8 cellular contexts compared by ENCODE assay signal in the genomic region with DNA sequence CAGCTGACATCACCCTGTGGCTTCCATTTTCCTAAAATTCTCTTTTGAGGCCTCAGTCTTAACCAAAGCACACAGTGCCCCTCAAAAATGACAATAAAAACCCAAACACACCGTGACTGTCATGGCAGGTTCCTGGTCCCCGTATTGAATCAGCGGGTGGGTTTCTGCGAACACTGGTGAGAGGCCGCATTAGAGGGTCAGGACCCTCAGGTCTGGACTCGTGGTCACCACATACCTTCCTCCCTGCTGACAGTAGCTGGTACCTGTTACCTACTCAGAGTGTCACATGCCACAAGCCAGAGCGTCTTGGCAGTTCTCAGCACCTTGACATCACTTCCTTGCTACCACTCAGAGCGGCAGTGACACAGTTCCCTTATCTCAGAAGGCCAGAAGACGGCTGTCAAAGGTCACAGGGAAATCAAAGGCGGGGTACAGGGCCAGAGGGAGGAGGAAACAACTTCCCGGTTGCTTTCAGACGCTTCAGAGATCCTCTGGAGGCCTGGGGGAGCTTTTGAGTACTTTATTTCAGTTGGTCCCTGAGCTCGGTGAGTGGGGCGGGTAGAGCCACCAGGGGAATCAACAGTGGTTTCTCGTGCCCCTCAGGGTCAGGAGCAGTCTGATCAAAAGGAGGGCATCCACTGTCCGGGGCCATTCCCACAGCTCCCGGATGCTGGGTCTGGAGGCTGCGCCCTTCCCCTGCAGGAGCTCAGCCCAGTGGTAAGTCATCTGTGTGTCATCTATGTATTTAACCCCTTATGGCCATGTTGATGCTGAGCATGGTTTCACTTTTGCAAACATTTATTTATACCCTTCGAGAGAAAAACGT. TPM values are rescaled to one million over a fixed set of nuclear protein-coding genes. Genes with fewer than 3 reads are reported as not detected.
DNase-seq lines count a peak whose midpoint lies in the region; ATAC-seq, FAIRE-seq and TF ChIP-seq lines count a peak whose summit lies in the region.

Gene CCR5AS, minus strand, starts transcription at position 281 of the 826 bp plus-strand sequence.
Gene CCRL2, plus strand, starts transcription at position 474 of the 826 bp plus-strand sequence. CDS start 821 bp downstream, outside the sequence.

- no peaks in the 10 kb centered on the region for H3K27me3 ChIP-seq in mesenchymal stem cell (ENCODE audit: control insufficient read depth in 1 of 2, insufficient read depth in 1 of 2, low read length in 2 of 2)

- peak; percentile 91 for ATAC-seq in central memory CD8-positive, alpha-beta T cell (replicated peaks; ENCODE audit: extremely low read depth, poor library complexity, severe bottlenecking)
- ATAC-seq in GM21528 (IDR thresholded peaks at IDR 0.05; ENCODE audit: low FRiP score, unreplicated experiment): no peak
- no peak for ATAC-seq in HG02981 (IDR thresholded peaks at IDR 0.05; ENCODE audit: unreplicated experiment)

- no peak within 1 kb of the TSS for H3K23ac ChIP-seq in mesenchymal stem cell (ENCODE audit: low read length in 2 of 2)

- peak within 1 kb of the TSS; percentile 33 for H2BK15ac ChIP-seq in mesenchymal stem cell (ENCODE audit: low read depth, poor library complexity, severe bottlenecking)

- peak within 1 kb of the TSS; percentile 11 to 70 for H3K4me3 ChIP-seq in mesenchymal stem cell (ENCODE audit: insufficient read depth in 1 of 2, low read depth in 1 of 2, low read length in 2 of 2)

- 46% methylated on average over 20 of the region's 20 CpGs for WGBS in mesenchymal stem cell

- H2BK12ac ChIP-seq in mesenchymal stem cell (ENCODE audit: low read length in 2 of 2): peak within 1 kb of the TSS; percentile 35 to 88

- H3K4ac ChIP-seq in mesenchymal stem cell (ENCODE audit: low read depth in 1 of 2, low read length in 2 of 2): no peak within 1 kb of the TSS

- DNase-seq in H54 (ENCODE audit: insufficient read length, low spot score) (peak; percentile 82), T-helper 22 cell (ENCODE audit: low read depth) (peak; percentile 1), mesenchymal stem cell (peak; percentile 48), NCI-H1694 (lab: John Stamatoyannopoulos, UW) (no peak)
- DNase-seq in central memory CD8-positive, alpha-beta T cell (ENCODE audit: low spot score in 2 of 2): peak; percentile 19 to 47
- DNase-seq in stimulated activated CD8-positive, alpha-beta memory T cell treated with anti-CD3 and anti-CD28 coated beads, Interleukin-7, amount 100 ng/mL, for 4 hours (ENCODE audit: low read depth in 2 of 2): peak; percentile 20 to 33

- no peaks in the 10 kb centered on the region for H3K9me3 Mint-ChIP-seq in central memory CD8-positive, alpha-beta T cell

- H3K4me3 Mint-ChIP-seq in central memory CD8-positive, alpha-beta T cell: peak within 1 kb of the TSS; percentile 86

- H3K36me3 ChIP-seq in mesenchymal stem cell (ENCODE audit: control insufficient read depth in 1 of 2, insufficient read depth in 2 of 2, low read depth in 1 of 2, low read length in 2 of 2): no peaks in the 10 kb centered on the region

- H2BK5ac ChIP-seq in mesenchymal stem cell (ENCODE audit: low read depth, low read length, poor library complexity, severe bottlenecking): no peak within 1 kb of the TSS

- H3K4me1 ChIP-seq in mesenchymal stem cell (ENCODE audit: control insufficient read depth, insufficient read depth, low read depth, low read length): peaks cover 11% of the 10 kb centered on the region

- peak within 1 kb of the TSS; percentile 82 for H4K8ac ChIP-seq in mesenchymal stem cell (ENCODE audit: low read length)

- H3K18ac ChIP-seq in mesenchymal stem cell (ENCODE audit: low read depth in 1 of 2, low read length in 2 of 2): peak within 1 kb of the TSS; percentile 47 to 74

- H2BK120ac ChIP-seq in mesenchymal stem cell (ENCODE audit: low read depth, low read length): no peak within 1 kb of the TSS

- peaks cover 2% of the 10 kb centered on the region for H3K36me3 Mint-ChIP-seq in central memory CD8-positive, alpha-beta T cell (ENCODE audit: insufficient read depth)

- no peak within 1 kb of the TSS for H3K14ac ChIP-seq in mesenchymal stem cell (ENCODE audit: low read length in 2 of 2)

- peak within 1 kb of the TSS; percentile 75 for H3K9ac ChIP-seq in mesenchymal stem cell (ENCODE audit: low read length)

- no peaks in the 10 kb centered on the region for H3K79me1 ChIP-seq in mesenchymal stem cell (replicated peaks; ENCODE audit: low read length, poor library complexity, severe bottlenecking)

- FAIRE-seq in H54 (lab: Jason Lieb, UNC): peak; percentile 76

- no peaks in the 10 kb centered on the region for H3K27me3 Mint-ChIP-seq in central memory CD8-positive, alpha-beta T cell

- H3K4me2 ChIP-seq in mesenchymal stem cell (ENCODE audit: low read length, poor library complexity, severe bottlenecking): peak within 1 kb of the TSS; percentile 41

- no peak within 1 kb of the TSS for H3K27ac ChIP-seq in mesenchymal stem cell (ENCODE audit: low read length, poor library complexity, severe bottlenecking)

- H4K91ac ChIP-seq in mesenchymal stem cell (ENCODE audit: low read length): peak within 1 kb of the TSS; percentile 53

- H3K27ac Mint-ChIP-seq in central memory CD8-positive, alpha-beta T cell (ENCODE audit: low read depth): peak within 1 kb of the TSS; percentile 99

- peak; percentile 28; the same call in 1 of the 2 replicates for TF ChIP-seq POLR2A in H54 (IDR thresholded peaks at IDR 0.05; ENCODE audit: low read depth, low read length)

- H3K4me1 Mint-ChIP-seq in central memory CD8-positive, alpha-beta T cell: peaks cover 27% of the 10 kb centered on the region

- no peaks in the 10 kb centered on the region for H3K9me3 ChIP-seq in mesenchymal stem cell (ENCODE audit: control insufficient read depth, low read length)

- H2AK5ac ChIP-seq in mesenchymal stem cell (ENCODE audit: low read length, severe bottlenecking): no peak within 1 kb of the TSS

- no peak within 1 kb of the TSS for H2AFZ ChIP-seq in mesenchymal stem cell (ENCODE audit: low read depth, low read length)

RNA-seq across cellular contexts. Expression of gene CCRL2, which starts in this region (rescaled TPM):
- polyA plus RNA-seq in mesenchymal stem cell (2013, experiment 1 of 2): 0.08 TPM
- 0.08 TPM for polyA plus RNA-seq in mesenchymal stem cell (2013, experiment 2 of 2)
